Comparison of ENCODE assay signal across 2 cellular contexts in genomic region chr3:151052329-151052728, GRCh38.
TF ChIP-seq lines count a peak whose summit lies in the region.

No MANE protein-coding gene starts in this region.

TF ChIP-seq in liver, 16 proteins besides CTCF, POLR2A, EP300 and RAD21 (continued from another document):
- TF ChIP-seq ATF3 (IDR thresholded peaks at IDR 0.05) (no peak), SP1 (IDR thresholded peaks at IDR 0.05) (peak; percentile 63), JUND (IDR thresholded peaks at IDR 0.05) (peak in 1 of 2 donors; percentile 26)

TF ChIP-seq in HepG2, 621 proteins besides CTCF, POLR2A, EP300 and RAD21 (continued from another document):
- TF ChIP-seq ZNF737 (CRISPR knock-in tag; IDR thresholded peaks at IDR 0.05; ENCODE audit: borderline replicate concordance) (no peak), TBL1XR1 (IDR thresholded peaks at IDR 0.05; ENCODE audit: borderline replicate concordance, low read length, partially characterized antibody) (no peak)
